26 cellular contexts compared by ENCODE assay signal in genomic region chr6:15461127-15461944, GRCh38.
DNase-seq lines count a peak whose midpoint lies in the region; ATAC-seq, FAIRE-seq and TF ChIP-seq lines count a peak whose summit lies in the region.
"Had no signal": no experiment of that assay in that cellular context is flagged by ENCODE, and none has a peak within 500 bp of the region (broad histone marks: within the 10 kb centered on the region; RNA-seq: fewer than 3 reads in every experiment).

No MANE protein-coding gene starts in this region.

- no peak overlapping the region for H3K4me3 ChIP-seq in small intestine (ENCODE audit: low read depth in 1 of 2, low read length in 2 of 2)
- no peak overlapping the region for H3K4me3 ChIP-seq in breast epithelium
- H3K4me3 ChIP-seq: gastroesophageal sphincter, hepatocyte, lung, upper lobe of right lung had no signal

- FAIRE-seq in small intestine (lab: Jason Lieb, UNC): no peak
- FAIRE-seq: endometrium had no signal

- WGBS in small intestine, 3 donors: 74 to 87% (median 82%) methylated on average over 6 of the region's 6 CpGs

- intact Hi-C loops in breast epithelium (cut with DNase I; ENCODE audit: low total_unique reads): no loop called here

- H3K27me3 ChIP-seq in small intestine (ENCODE audit: control insufficient read depth in 2 of 2, insufficient read depth in 2 of 2, low read length in 2 of 2) (no peaks in the 10 kb centered on the region), breast epithelium (no peaks in the 10 kb centered on the region)
- H3K27me3 ChIP-seq: gastroesophageal sphincter, hepatocyte, upper lobe of right lung had no signal

- DNase-seq in stimulated activated naive CD8-positive, alpha-beta T cell treated with anti-CD3 and anti-CD28 coated beads, Interleukin-15, Interleukin-2, amounts not matched to agents 100 U/mL and 50 U/mL, for 24 hours: no peak
- DNase-seq in NCI-H69 (lab: John Stamatoyannopoulos, UW) (peak; percentile 29), endothelial cell (ENCODE audit: low spot score) (no peak), small intestine (peak; percentile 37), germinal center (ENCODE audit: low spot score) (no peak), amygdala (lab: John Stamatoyannopoulos, UW) (no peak), breast epithelium (ENCODE audit: low spot score in 2 of 2) (no peak)
- DNase-seq: activated gamma-delta T cell treated with Interleukin-2 at 50 U/mL for 16 hours; activated T-cell treated with anti-CD3 and anti-CD28 coated beads, Interleukin-2, amount 50 U/mL, for 24 hours; DMS79 treated with DMSO at 0.1 percent for 48 hours; GF-D8; HCEC 1CT; NCI-H1105; NCI-H187 treated with DMSO at 0.1 percent for 48 hours; NCI-H524 treated with DMSO at 0.1 percent for 48 hours; nephron progenitor cell; SHP77; T-helper 17 cell; upper lobe of right lung had no signal

- H3K27me3 Mint-ChIP-seq in stimulated activated naive CD8-positive, alpha-beta T cell treated with anti-CD3 and anti-CD28 coated beads, Interleukin-15, Interleukin-2, amounts not matched to agents 100 ng/mL and 50 ng/mL, for 24 hours: no peaks in the 10 kb centered on the region
- H3K27me3 Mint-ChIP-seq in endothelial cell (ENCODE audit: unreplicated experiment): peaks cover 5% of the 10 kb centered on the region
- H3K27me3 Mint-ChIP-seq: activated T-cell treated with anti-CD3 and anti-CD28 coated beads, Interleukin-2, amount 50 U/mL, for 24 hours; T-helper 17 cell had no signal

- no peak for TF ChIP-seq POLR2A in breast epithelium (IDR thresholded peaks at IDR 0.05)

- ATAC-seq in stimulated activated naive CD8-positive, alpha-beta T cell treated with anti-CD3 and anti-CD28 coated beads, Interleukin-15, Interleukin-2, amounts not matched to agents 100 U/mL and 50 U/mL, for 24 hours: no peak
- ATAC-seq: gastroesophageal sphincter; Panc1; stimulated activated effector memory CD8-positive, alpha-beta T cell treated with anti-CD3 and anti-CD28 coated beads, Interleukin-12 subunit alpha, Interleukin-12 subunit beta, amount 100 ng/mL, for 72 hours; upper lobe of right lung had no signal

- H3K27ac ChIP-seq in small intestine (ENCODE audit: low read depth in 1 of 2, low read length in 1 of 2): no peak overlapping the region
- no peak overlapping the region for H3K27ac ChIP-seq in breast epithelium
- H3K27ac ChIP-seq: gastroesophageal sphincter, hepatocyte, upper lobe of right lung had no signal

- H3K4me1 ChIP-seq in small intestine (ENCODE audit: control insufficient read depth in 2 of 2, insufficient read depth in 1 of 2, low read depth in 1 of 2, low read length in 1 of 2): peaks cover 0 to 7% of the 10 kb centered on the region in 2 donors
- no peaks in the 10 kb centered on the region for H3K4me1 ChIP-seq in breast epithelium

- H3K27ac Mint-ChIP-seq in stimulated activated naive CD8-positive, alpha-beta T cell treated with anti-CD3 and anti-CD28 coated beads, Interleukin-15, Interleukin-2, amounts not matched to agents 100 ng/mL and 50 ng/mL, for 24 hours: peak overlapping the region; percentile 7
- H3K27ac Mint-ChIP-seq in endothelial cell (ENCODE audit: unreplicated experiment): peak overlapping the region; percentile 13
- H3K27ac Mint-ChIP-seq: activated T-cell treated with anti-CD3 and anti-CD28 coated beads, Interleukin-2, amount 50 U/mL, for 24 hours; nephron progenitor cell; stimulated activated effector memory CD8-positive, alpha-beta T cell treated with anti-CD3 and anti-CD28 coated beads, Interleukin-12 subunit alpha, Interleukin-12 subunit beta, amount 100 ng/mL, for 72 hours; T-helper 17 cell had no signal

- H3K9me3 ChIP-seq in small intestine (ENCODE audit: control insufficient read depth, low read depth): no peaks in the 10 kb centered on the region
- H3K9me3 ChIP-seq in breast epithelium: no peaks in the 10 kb centered on the region
- H3K9me3 ChIP-seq: gastroesophageal sphincter, upper lobe of right lung had no signal

- no peaks in the 10 kb centered on the region for H3K9me3 Mint-ChIP-seq in stimulated activated naive CD8-positive, alpha-beta T cell treated with anti-CD3 and anti-CD28 coated beads, Interleukin-15, Interleukin-2, amounts not matched to agents 100 ng/mL and 50 ng/mL, for 24 hours
- H3K9me3 Mint-ChIP-seq in endothelial cell (ENCODE audit: unreplicated experiment): no peaks in the 10 kb centered on the region
- H3K9me3 Mint-ChIP-seq: activated T-cell treated with anti-CD3 and anti-CD28 coated beads, Interleukin-2, amount 50 U/mL, for 24 hours; nephron progenitor cell; stimulated activated effector memory CD8-positive, alpha-beta T cell treated with anti-CD3 and anti-CD28 coated beads, Interleukin-12 subunit alpha, Interleukin-12 subunit beta, amount 100 ng/mL, for 72 hours had no signal

- no peak for TF ChIP-seq CTCF in endothelial cell (IDR thresholded peaks at IDR 0.05; ENCODE audit: unreplicated experiment)
- no peak for TF ChIP-seq CTCF in breast epithelium (IDR thresholded peaks at IDR 0.05)

- H3K36me3 Mint-ChIP-seq in stimulated activated naive CD8-positive, alpha-beta T cell treated with anti-CD3 and anti-CD28 coated beads, Interleukin-15, Interleukin-2, amounts not matched to agents 100 ng/mL and 50 ng/mL, for 24 hours (ENCODE audit: low read depth): peaks cover 49% of the 10 kb centered on the region
- no peaks in the 10 kb centered on the region for H3K36me3 Mint-ChIP-seq in endothelial cell (ENCODE audit: low read depth, unreplicated experiment)

- H3K36me3 ChIP-seq in small intestine (ENCODE audit: control insufficient read depth in 2 of 2, insufficient read depth in 2 of 2, low read length in 2 of 2): no peaks in the 10 kb centered on the region
- H3K36me3 ChIP-seq in breast epithelium: no peaks in the 10 kb centered on the region
- H3K36me3 ChIP-seq: gastroesophageal sphincter, upper lobe of right lung had no signal

- no peak overlapping the region for H3K4me3 Mint-ChIP-seq in stimulated activated naive CD8-positive, alpha-beta T cell treated with anti-CD3 and anti-CD28 coated beads, Interleukin-15, Interleukin-2, amounts not matched to agents 100 ng/mL and 50 ng/mL, for 24 hours
- H3K4me3 Mint-ChIP-seq in endothelial cell (ENCODE audit: unreplicated experiment): no peak overlapping the region
- H3K4me3 Mint-ChIP-seq: activated T-cell treated with anti-CD3 and anti-CD28 coated beads, Interleukin-2, amount 50 U/mL, for 24 hours; nephron progenitor cell; stimulated activated effector memory CD8-positive, alpha-beta T cell treated with anti-CD3 and anti-CD28 coated beads, Interleukin-12 subunit alpha, Interleukin-12 subunit beta, amount 100 ng/mL, for 72 hours; T-helper 17 cell had no signal

- peaks cover 74% of the 10 kb centered on the region for H3K4me1 Mint-ChIP-seq in stimulated activated naive CD8-positive, alpha-beta T cell treated with anti-CD3 and anti-CD28 coated beads, Interleukin-15, Interleukin-2, amounts not matched to agents 100 ng/mL and 50 ng/mL, for 24 hours (ENCODE audit: low read depth)
- H3K4me1 Mint-ChIP-seq in endothelial cell (ENCODE audit: unreplicated experiment): peaks cover 18% of the 10 kb centered on the region

Comparison
In these comparisons a context has a peak if more than half of its experiments do, and no peak if none do; other contexts are left out.
1. DNase-seq: peak in NCI-H69 (single experiment) and small intestine (single experiment); none in stimulated activated naive CD8-positive, alpha-beta T cell treated with anti-CD3 and anti-CD28 coated beads, Interleukin-15, Interleukin-2, amounts not matched to agents 100 U/mL and 50 U/mL, for 24 hours (single experiment), endothelial cell (single experiment), germinal center (single experiment), amygdala (0 of 56) and breast epithelium (0 of 2).